8 cellular contexts compared by ENCODE assay signal in genomic region chr15:66356359-66357236, GRCh38. TPM values are rescaled to one million over a fixed set of nuclear protein-coding genes. Genes with fewer than 3 reads are reported as not detected.
DNase-seq lines count a peak whose midpoint lies in the region; ATAC-seq and TF ChIP-seq lines count a peak whose summit lies in the region.

Gene TIPIN, minus strand, starts transcription at chr15:66356685. Its CDS starts 3,738 bp downstream, at chr15:66352947.

- peak within 1 kb of the TSS; percentile 67 to 74 for H3K4me3 ChIP-seq in esophagus (ENCODE audit: low read depth in 1 of 2, low read length in 2 of 2)
- H3K4me3 ChIP-seq in mucosa of stomach (ENCODE audit: low read length), result peak within 1 kb of the TSS; percentile 95

- WGBS in esophagus, 2 donors, result 7% methylated on average over 51 of the region's 51 CpGs

- peak within 1 kb of the TSS; percentile 98 for H3K27ac Mint-ChIP-seq in activated T-cell treated with anti-CD3 and anti-CD28 coated beads, Interleukin-2, amount 50 U/mL, for 24 hours

- H3K4me1 Mint-ChIP-seq in activated T-cell treated with anti-CD3 and anti-CD28 coated beads, Interleukin-2, amount 50 U/mL, for 24 hours (ENCODE audit: low read depth), result peaks cover 34% of the 10 kb centered on the region

- peak within 1 kb of the TSS; percentile 88 for H3K9ac ChIP-seq in mucosa of stomach (ENCODE audit: low read length)

- no peaks in the 10 kb centered on the region for H3K27me3 ChIP-seq in esophagus (ENCODE audit: control insufficient read depth in 1 of 2, insufficient read depth in 2 of 2, low read length in 2 of 2)
- no peaks in the 10 kb centered on the region for H3K27me3 ChIP-seq in mucosa of stomach (ENCODE audit: control insufficient read depth, insufficient read depth, low read length)

- H3K4me3 Mint-ChIP-seq in activated T-cell treated with anti-CD3 and anti-CD28 coated beads, Interleukin-2, amount 50 U/mL, for 24 hours, result peak within 1 kb of the TSS; percentile 88

- no peaks in the 10 kb centered on the region for H3K27me3 Mint-ChIP-seq in activated T-cell treated with anti-CD3 and anti-CD28 coated beads, Interleukin-2, amount 50 U/mL, for 24 hours

- H3K36me3 Mint-ChIP-seq in activated T-cell treated with anti-CD3 and anti-CD28 coated beads, Interleukin-2, amount 50 U/mL, for 24 hours (ENCODE audit: low read depth), result peaks cover 37% of the 10 kb centered on the region

- H3K4me1 ChIP-seq in esophagus (ENCODE audit: control insufficient read depth in 2 of 2, insufficient read depth in 2 of 2, low read length in 1 of 2) (peaks cover 0 to 2% of the 10 kb centered on the region in 2 donors), mucosa of stomach (ENCODE audit: control insufficient read depth, insufficient read depth, low read length) (peaks cover 3% of the 10 kb centered on the region)

- no peaks in the 10 kb centered on the region for H3K9me3 ChIP-seq in esophagus (ENCODE audit: control insufficient read depth in 2 of 2, insufficient read depth in 1 of 2, low read depth in 1 of 2, low read length in 1 of 2)
- H3K9me3 ChIP-seq in mucosa of stomach (ENCODE audit: control insufficient read depth, low read length), result no peaks in the 10 kb centered on the region

- H3K36me3 ChIP-seq in esophagus (ENCODE audit: control insufficient read depth in 2 of 2, insufficient read depth in 2 of 2, low read length in 1 of 2) (no peaks in the 10 kb centered on the region), mucosa of stomach (ENCODE audit: control insufficient read depth, insufficient read depth, low read length) (no peaks in the 10 kb centered on the region)

- peak within 1 kb of the TSS; percentile 75 to 86 for H3K27ac ChIP-seq in esophagus (ENCODE audit: low read depth in 2 of 2, low read length in 1 of 2)

- peak; percentile 87 for ATAC-seq in GM21737 (IDR thresholded peaks at IDR 0.05; ENCODE audit: unreplicated experiment)

- peak; percentile 74 for DNase-seq in DMS79 (lab: John Stamatoyannopoulos, UW)
- peak; percentile 90 for DNase-seq in KG1 (lab: John Stamatoyannopoulos, UW)
- DNase-seq in activated T-cell treated with anti-CD3 and anti-CD28 coated beads, Interleukin-2, amount 50 U/mL, for 24 hours, result peak; percentile 97
- peak; percentile 98 for DNase-seq in stimulated activated CD8-positive, alpha-beta memory T cell treated with anti-CD3 and anti-CD28 coated beads, Interleukin-4, amount 100 ng/mL, for 48 hours

- H3K9me3 Mint-ChIP-seq in activated T-cell treated with anti-CD3 and anti-CD28 coated beads, Interleukin-2, amount 50 U/mL, for 24 hours, result no peaks in the 10 kb centered on the region

TF ChIP-seq in PFSK-1, 5 proteins besides CTCF, POLR2A, EP300 and RAD21:
- TF ChIP-seq FOXP2 (optimal IDR thresholded peaks at IDR 0.05; ENCODE audit: borderline replicate concordance, extremely low read depth, extremely low read length, insufficient read depth), result peak; percentile 78
- peak in 1 of 2 experiments; percentile 7; a peak in 1 of 4 replicates for TF ChIP-seq REST (IDR thresholded peaks at IDR 0.05; ENCODE audit: insufficient read depth in 1 of 2, low read depth in 2 of 2, low read length in 2 of 2)
- peak; percentile 97 for TF ChIP-seq POLR2AphosphoS5 (IDR thresholded peaks at IDR 0.05; ENCODE audit: low read depth, low read length)
- TF ChIP-seq TAF1 (IDR thresholded peaks at IDR 0.05; ENCODE audit: borderline replicate concordance, insufficient read depth, low read length), result peak; percentile 85; the same call in 1 of the 2 replicates
- TF ChIP-seq SIN3A (IDR thresholded peaks at IDR 0.05; ENCODE audit: borderline replicate concordance, insufficient read depth, low read length), result peak; percentile 78; the same call in 1 of the 2 replicates

RNA-seq across cellular contexts. Expression of gene TIPIN, which starts in this region (rescaled TPM):
- 22.8 TPM for polyA plus RNA-seq in PFSK-1 (2012; ENCODE audit: insufficient read length, low read depth)
- polyA plus RNA-seq in esophagus, result 1 to 10 TPM; 6.3 to 7.7 TPM

Comparison
In these comparisons a context has a peak if more than half of its experiments do, and no peak if none do; other contexts are left out.
1. Peak in every context shown above with its lines: DNase-seq, ATAC-seq, H3K4me3 ChIP-seq and H3K27ac ChIP-seq.